In the genomic region with DNA sequence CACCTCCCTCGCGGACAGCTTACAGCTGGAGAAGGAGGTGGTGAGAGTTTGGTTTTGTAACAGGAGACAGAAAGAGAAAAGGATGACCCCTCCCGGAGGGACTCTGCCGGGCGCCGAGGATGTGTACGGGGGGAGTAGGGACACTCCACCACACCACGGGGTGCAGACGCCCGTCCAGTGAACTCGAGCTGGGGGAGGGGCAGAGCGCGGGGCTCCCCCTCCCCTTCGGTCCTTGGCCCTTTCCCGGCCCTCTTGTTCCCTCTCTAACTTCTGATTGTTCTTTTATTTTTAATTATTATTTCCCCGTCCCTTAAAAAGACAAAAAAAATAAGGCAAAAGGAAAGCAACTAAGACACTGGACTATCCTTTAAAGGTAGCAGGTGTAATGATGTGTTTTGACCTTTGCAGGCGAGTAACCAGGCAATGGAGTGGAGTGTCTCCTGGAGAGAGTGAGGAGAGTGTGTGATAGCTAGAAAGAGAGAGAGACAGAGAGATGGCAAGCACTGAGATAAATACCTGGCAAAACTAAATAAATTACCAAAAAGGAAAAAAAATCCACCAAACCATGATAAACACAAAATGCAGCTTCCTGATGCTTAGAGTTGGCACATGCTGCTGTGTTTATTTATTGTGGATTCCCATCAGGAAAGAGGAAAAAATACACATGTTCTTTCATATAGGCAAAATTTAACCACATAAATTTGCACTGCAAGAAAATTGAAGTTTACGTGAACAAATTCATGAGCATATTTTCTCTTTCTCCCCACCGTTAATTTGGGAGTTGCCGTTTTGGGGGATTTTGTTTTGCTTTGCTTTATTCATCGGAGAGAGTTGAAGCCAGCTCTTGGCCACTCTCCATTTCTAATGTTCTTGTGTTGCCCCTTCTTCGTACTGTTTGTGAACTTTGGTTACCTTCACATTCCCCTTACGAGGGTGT, we compare ENCODE assay signal across 11 cellular contexts. TPM values are rescaled to one million over a fixed set of nuclear protein-coding genes. Genes with fewer than 3 reads are reported as not detected.
DNase-seq lines count a peak whose midpoint lies in the region; ATAC-seq, FAIRE-seq and TF ChIP-seq lines count a peak whose summit lies in the region.
"Had no signal": no experiment of that assay in that cellular context is flagged by ENCODE, and none has a peak within 500 bp of the region (broad histone marks: within the 10 kb centered on the region; RNA-seq: fewer than 3 reads in every experiment).

No MANE protein-coding gene starts in this region.

- H3K36me3 Mint-ChIP-seq in T-cell: no peaks in the 10 kb centered on the region

- ATAC-seq in A549 (no peak), T-cell (replicated peaks in 1 of 4) (no peak)

- DNase-seq in A549 (ENCODE audit: low read depth in 1 of 2, low spot score in 1 of 2): no peak
- no peak for DNase-seq in T-cell
- no peak for DNase-seq in GF-D8 (lab: John Stamatoyannopoulos, UW)
- DNase-seq in GM12891 (ENCODE audit: insufficient read length, low spot score): no peak
- no peak for DNase-seq in ACHN
- no peak for DNase-seq in HuH-7 (ENCODE audit: low spot score)
- DNase-seq: activated CD4-positive, alpha-beta T cell treated with anti-CD3 and anti-CD28 coated beads, Interleukin-2, amount 50 U/mL, for 4 hours had no signal

- H3K9me3 Mint-ChIP-seq in T-cell: no peaks in the 10 kb centered on the region

- H3K9me3 ChIP-seq in A549: no peaks in the 10 kb centered on the region
- H3K9me3 ChIP-seq: mucosa of descending colon had no signal

- peak overlapping the region; percentile 34 to 57 for H3K27ac Mint-ChIP-seq in T-cell

- no peak for FAIRE-seq in A549 (lab: Jason Lieb, UNC)
- FAIRE-seq in GM12891 (lab: Jason Lieb, UNC): no peak
- FAIRE-seq: endometrium had no signal

- POLR2A ChIA-PET in A549 (lab: Yijun Ruan, JAX): no interaction called here
- POLR2A ChIA-PET in T-cell (lab: Charles Lee): no interaction called here

- CTCF ChIA-PET in A549 (lab: Yijun Ruan, JAX): interaction anchor here (1.0 to 1.2 kb wide), 2 partner anchors 10 to 283 kb away, joined by 3 read pairs; no protein-coding TSS in a partner anchor
- CTCF ChIA-PET in T-cell (lab: Charles Lee): no interaction called here

- 31% methylated on average over 23 of the region's 23 CpGs for WGBS in A549 (ENCODE audit: missing lambda C conversion rate)

- peaks cover 18% of the 10 kb centered on the region for H3K27me3 ChIP-seq in layer of hippocampus (ENCODE audit: control insufficient read depth, insufficient read depth, low read length)

- peaks cover 77% of the 10 kb centered on the region in 2 donors for H3K27me3 Mint-ChIP-seq in T-cell

- H3K27ac ChIP-seq in A549 (no peak overlapping the region), layer of hippocampus (ENCODE audit: low read depth, low read length) (peak overlapping the region; percentile 84)

- peaks cover 11% of the 10 kb centered on the region; the same call in 2 of the 3 replicates for H3K4me1 ChIP-seq in A549

- TF ChIP-seq POLR2A in A549 (IDR thresholded peaks at IDR 0.05; ENCODE audit: low read length): no peak
- TF ChIP-seq POLR2A in GM12891 (IDR thresholded peaks at IDR 0.05; ENCODE audit: low read depth, low read length): no peak

- H3K4me2 ChIP-seq in A549: peak overlapping the region; percentile 98

- no peak for TF ChIP-seq RAD21 in A549 (conservative IDR thresholded peaks at IDR 0.05 in 1 of 2, IDR thresholded peaks at IDR 0.05 in 1 of 2)

- peaks cover 26 to 43% (median 38%) of the 10 kb centered on the region in 3 donors for H3K4me1 Mint-ChIP-seq in T-cell

- peak overlapping the region; percentile 43 to 62 (median 60) for H3K4me3 Mint-ChIP-seq in T-cell

- peak overlapping the region; percentile 55; the same call in 2 of the 3 replicates for H3K4me3 ChIP-seq in A549
- H3K4me3 ChIP-seq in GM08714 (ENCODE audit: low read length): peak overlapping the region; percentile 32; the same call in 1 of the 2 replicates
- H3K4me3 ChIP-seq: mucosa of descending colon had no signal

- in situ Hi-C loops in ACHN (cut with HindIII; ENCODE audit: low pct_ligation_motif_present, low pct_unique_long_range_greater_than_20kb, low sequenced_read_pairs): no loop called here

- no peak for TF ChIP-seq CTCF in A549 (IDR thresholded peaks at IDR 0.05)

- TF ChIP-seq EP300 in A549 (IDR thresholded peaks at IDR 0.05): no peak

TF ChIP-seq in A549, 52 proteins besides CTCF, POLR2A, EP300 and RAD21:
- TF ChIP-seq RNF2 (IDR thresholded peaks at IDR 0.05; ENCODE audit: borderline replicate concordance, low read depth) (peak; percentile 62; the same call in 1 of the 2 replicates), CBX8 (IDR thresholded peaks at IDR 0.05) (peak; percentile 86), JUN (IDR thresholded peaks at IDR 0.05) (no peak)

TF ChIP-seq in GM12891, 5 proteins besides CTCF, POLR2A, EP300 and RAD21:
- TF ChIP-seq SPI1 (IDR thresholded peaks at IDR 0.05; ENCODE audit: low read depth, low read length) (no peak), POLR2AphosphoS5 (IDR thresholded peaks at IDR 0.05; ENCODE audit: low read depth, low read length) (no peak), POU2F2 (IDR thresholded peaks at IDR 0.05; ENCODE audit: low read depth, low read length) (no peak), TAF1 (IDR thresholded peaks at IDR 0.05; ENCODE audit: low read depth, low read length) (no peak), PAX5 (IDR thresholded peaks at IDR 0.05; ENCODE audit: insufficient read depth, low read length, severe bottlenecking) (no peak)

RNA-seq across cellular contexts. Expression of a gene that starts 1.9 kb away (rescaled TPM):
- not detected in 2 replicates for polyA plus RNA-seq in A549 (2011; rRNA removed)
- not detected in 2 replicates for polyA plus RNA-seq in A549 (2012; cell fraction: cytosol; rRNA removed)
- polyA plus RNA-seq in A549 (2012; cell fraction: nucleus; rRNA removed): not detected in 2 replicates
- not detected in 3 replicates for polyA plus RNA-seq in A549 (2017; fragmentation: RNase III; extraction: RNeasy Plus Mini Kit Qiagen cat#74134 plus additional on column Dnase treatment)
- polyA minus RNA-seq in A549 (2011; rRNA and poly(A)+ RNA removed): not detected in 2 replicates
- not detected for total RNA-seq in T-cell
- not detected for polyA plus RNA-seq in GM12891 (2012; ENCODE audit: low read depth, missing spikeins)
- total RNA-seq: mucosa of descending colon had no signal
